In the genomic region with DNA sequence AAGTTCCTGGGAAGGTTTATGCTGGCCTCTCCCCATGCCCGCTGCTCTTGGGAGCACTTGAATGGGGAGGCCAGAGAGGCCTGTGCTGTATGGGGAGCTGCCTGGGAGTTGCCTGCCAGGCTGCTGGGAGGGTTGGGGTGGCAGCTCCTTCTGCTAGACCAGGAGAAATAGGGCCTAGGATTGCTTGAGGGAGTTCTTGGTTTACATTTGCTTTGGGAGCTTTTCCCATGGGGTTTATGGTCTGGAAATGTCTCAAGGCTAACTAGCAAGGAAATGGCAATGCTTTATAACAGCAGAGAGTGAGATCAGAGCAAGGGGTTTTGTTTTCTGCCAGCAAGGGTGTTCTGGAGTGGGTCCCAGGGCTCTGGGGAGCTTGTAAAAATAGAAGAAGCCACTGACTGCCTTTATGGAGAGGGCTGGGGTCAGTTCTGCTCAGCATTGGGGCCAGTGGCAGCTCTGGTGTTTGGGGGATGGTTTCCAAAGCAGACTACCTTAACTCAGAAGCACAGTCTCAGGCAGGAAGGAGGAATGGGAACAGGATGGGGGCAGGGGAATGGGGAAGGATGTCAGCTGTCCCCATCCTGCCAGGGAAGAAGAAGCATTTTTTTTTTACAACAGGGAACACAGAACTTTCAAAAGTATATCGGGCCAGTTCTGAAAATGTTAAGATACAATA, we compare ENCODE assay signal across 1 cellular context.
TF ChIP-seq lines count a peak whose summit lies in the region.

No MANE protein-coding gene starts in this region.

TF ChIP-seq in GM23338, 12 proteins besides CTCF, POLR2A, EP300 and RAD21 (continued from another document):
- TF ChIP-seq, protein P1, sequence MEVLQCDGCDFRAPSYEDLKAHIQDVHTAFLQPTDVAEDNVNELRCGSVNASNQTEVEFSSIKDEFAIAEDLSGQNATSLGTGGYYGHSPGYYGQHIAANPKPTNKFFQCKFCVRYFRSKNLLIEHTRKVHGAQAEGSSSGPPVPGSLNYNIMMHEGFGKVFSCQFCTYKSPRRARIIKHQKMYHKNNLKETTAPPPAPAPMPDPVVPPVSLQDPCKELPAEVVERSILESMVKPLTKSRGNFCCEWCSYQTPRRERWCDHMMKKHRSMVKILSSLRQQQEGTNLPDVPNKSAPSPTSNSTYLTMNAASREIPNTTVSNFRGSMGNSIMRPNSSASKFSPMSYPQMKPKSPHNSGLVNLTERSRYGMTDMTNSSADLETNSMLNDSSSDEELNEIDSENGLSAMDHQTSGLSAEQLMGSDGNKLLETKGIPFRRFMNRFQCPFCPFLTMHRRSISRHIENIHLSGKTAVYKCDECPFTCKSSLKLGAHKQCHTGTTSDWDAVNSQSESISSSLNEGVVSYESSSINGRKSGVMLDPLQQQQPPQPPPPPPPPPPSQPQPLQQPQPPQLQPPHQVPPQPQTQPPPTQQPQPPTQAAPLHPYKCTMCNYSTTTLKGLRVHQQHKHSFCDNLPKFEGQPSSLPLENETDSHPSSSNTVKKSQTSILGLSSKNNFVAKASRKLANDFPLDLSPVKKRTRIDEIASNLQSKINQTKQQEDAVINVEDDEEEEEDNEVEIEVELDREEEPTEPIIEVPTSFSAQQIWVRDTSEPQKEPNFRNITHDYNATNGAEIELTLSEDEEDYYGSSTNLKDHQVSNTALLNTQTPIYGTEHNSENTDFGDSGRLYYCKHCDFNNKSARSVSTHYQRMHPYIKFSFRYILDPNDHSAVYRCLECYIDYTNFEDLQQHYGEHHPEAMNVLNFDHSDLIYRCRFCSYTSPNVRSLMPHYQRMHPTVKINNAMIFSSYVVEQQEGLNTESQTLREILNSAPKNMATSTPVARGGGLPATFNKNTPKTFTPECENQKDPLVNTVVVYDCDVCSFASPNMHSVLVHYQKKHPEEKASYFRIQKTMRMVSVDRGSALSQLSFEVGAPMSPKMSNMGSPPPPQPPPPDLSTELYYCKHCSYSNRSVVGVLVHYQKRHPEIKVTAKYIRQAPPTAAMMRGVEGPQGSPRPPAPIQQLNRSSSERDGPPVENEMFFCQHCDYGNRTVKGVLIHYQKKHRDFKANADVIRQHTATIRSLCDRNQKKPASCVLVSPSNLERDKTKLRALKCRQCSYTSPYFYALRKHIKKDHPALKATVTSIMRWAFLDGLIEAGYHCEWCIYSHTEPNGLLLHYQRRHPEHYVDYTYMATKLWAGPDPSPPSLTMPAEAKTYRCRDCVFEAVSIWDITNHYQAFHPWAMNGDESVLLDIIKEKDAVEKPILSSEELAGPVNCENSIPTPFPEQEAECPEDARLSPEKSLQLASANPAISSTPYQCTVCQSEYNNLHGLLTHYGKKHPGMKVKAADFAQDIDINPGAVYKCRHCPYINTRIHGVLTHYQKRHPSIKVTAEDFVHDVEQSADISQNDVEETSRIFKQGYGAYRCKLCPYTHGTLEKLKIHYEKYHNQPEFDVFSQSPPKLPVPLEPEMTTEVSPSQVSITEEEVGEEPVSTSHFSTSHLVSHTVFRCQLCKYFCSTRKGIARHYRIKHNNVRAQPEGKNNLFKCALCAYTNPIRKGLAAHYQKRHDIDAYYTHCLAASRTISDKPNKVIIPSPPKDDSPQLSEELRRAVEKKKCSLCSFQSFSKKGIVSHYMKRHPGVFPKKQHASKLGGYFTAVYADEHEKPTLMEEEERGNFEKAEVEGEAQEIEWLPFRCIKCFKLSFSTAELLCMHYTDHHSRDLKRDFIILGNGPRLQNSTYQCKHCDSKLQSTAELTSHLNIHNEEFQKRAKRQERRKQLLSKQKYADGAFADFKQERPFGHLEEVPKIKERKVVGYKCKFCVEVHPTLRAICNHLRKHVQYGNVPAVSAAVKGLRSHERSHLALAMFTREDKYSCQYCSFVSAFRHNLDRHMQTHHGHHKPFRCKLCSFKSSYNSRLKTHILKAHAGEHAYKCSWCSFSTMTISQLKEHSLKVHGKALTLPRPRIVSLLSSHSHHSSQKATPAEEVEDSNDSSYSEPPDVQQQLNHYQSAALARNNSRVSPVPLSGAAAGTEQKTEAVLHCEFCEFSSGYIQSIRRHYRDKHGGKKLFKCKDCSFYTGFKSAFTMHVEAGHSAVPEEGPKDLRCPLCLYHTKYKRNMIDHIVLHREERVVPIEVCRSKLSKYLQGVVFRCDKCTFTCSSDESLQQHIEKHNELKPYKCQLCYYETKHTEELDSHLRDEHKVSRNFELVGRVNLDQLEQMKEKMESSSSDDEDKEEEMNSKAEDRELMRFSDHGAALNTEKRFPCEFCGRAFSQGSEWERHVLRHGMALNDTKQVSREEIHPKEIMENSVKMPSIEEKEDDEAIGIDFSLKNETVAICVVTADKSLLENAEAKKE (CRISPR knock-in tag; IDR thresholded peaks at IDR 0.05): no peak
- no peak for TF ChIP-seq NANOG (IDR thresholded peaks at IDR 0.05; ENCODE audit: borderline replicate concordance)
- TF ChIP-seq, protein P2, sequence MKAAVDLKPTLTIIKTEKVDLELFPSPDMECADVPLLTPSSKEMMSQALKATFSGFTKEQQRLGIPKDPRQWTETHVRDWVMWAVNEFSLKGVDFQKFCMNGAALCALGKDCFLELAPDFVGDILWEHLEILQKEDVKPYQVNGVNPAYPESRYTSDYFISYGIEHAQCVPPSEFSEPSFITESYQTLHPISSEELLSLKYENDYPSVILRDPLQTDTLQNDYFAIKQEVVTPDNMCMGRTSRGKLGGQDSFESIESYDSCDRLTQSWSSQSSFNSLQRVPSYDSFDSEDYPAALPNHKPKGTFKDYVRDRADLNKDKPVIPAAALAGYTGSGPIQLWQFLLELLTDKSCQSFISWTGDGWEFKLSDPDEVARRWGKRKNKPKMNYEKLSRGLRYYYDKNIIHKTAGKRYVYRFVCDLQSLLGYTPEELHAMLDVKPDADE (IDR thresholded peaks at IDR 0.05): no peak
